Comparison of ENCODE assay signal across 12 cellular contexts in genomic region chr3:66236281-66236680, GRCh38. TPM values are rescaled to one million over a fixed set of nuclear protein-coding genes. Genes with fewer than 3 reads are reported as not detected.
DNase-seq lines count a peak whose midpoint lies in the region; ATAC-seq and TF ChIP-seq lines count a peak whose summit lies in the region.
"Had no signal": no experiment of that assay in that cellular context is flagged by ENCODE, and none has a peak within 500 bp of the region (broad histone marks: within the 10 kb centered on the region; RNA-seq: fewer than 3 reads in every experiment).

No MANE protein-coding gene starts in this region.

- no peak overlapping the region for H3K14ac ChIP-seq in mesenchymal stem cell (ENCODE audit: low read length in 2 of 2)

- DNase-seq in EH (ENCODE audit: low read depth) = peak; percentile 13
- peak; percentile 17 to 44 for DNase-seq in Kasumi-1 (lab: John Stamatoyannopoulos, UW)
- peak; percentile 10 for DNase-seq in astrocyte of the spinal cord (ENCODE audit: low read depth, low spot score)
- peak; percentile 12 for DNase-seq in mesenchymal stem cell
- DNase-seq in cerebellum (ENCODE audit: low spot score) = no peak
- no peak for DNase-seq in sciatic nerve (ENCODE audit: low spot score)
- no peak for DNase-seq in activated naive CD4-positive, alpha-beta T cell treated with Interleukin-2 at 50 U/mL for 16 hours
- DNase-seq in stimulated activated CD4-positive, alpha-beta T cell treated with anti-CD3 and anti-CD28 coated beads, Interleukin-4, amount 100 ng/mL, for 4 hours = no peak
- DNase-seq: activated naive CD8-positive, alpha-beta T cell treated with anti-CD3 and anti-CD28 coated beads, Interleukin-2, amount 50 U/mL, for 24 hours; effector memory CD4-positive, alpha-beta T cell; hypothalamus; NCI-H524 had no signal

- in situ Hi-C loops in astrocyte of the spinal cord (cut with HindIII; ENCODE audit: low sequenced_read_pairs) = no loop called here

- no peak overlapping the region for H3K23ac ChIP-seq in mesenchymal stem cell (ENCODE audit: low read length in 2 of 2)

- H2BK5ac ChIP-seq in mesenchymal stem cell (ENCODE audit: low read depth, low read length, poor library complexity, severe bottlenecking) = no peak overlapping the region

- H3K79me1 ChIP-seq in mesenchymal stem cell (replicated peaks; ENCODE audit: low read length, poor library complexity, severe bottlenecking) = peaks cover 20% of the 10 kb centered on the region

- H2BK12ac ChIP-seq in mesenchymal stem cell (ENCODE audit: low read length in 2 of 2) = no peak overlapping the region

- H3K4ac ChIP-seq in mesenchymal stem cell (ENCODE audit: low read depth in 1 of 2, low read length in 2 of 2) = no peak overlapping the region

- H4K91ac ChIP-seq in mesenchymal stem cell (ENCODE audit: low read length) = no peak overlapping the region

- H2AFZ ChIP-seq in mesenchymal stem cell (ENCODE audit: low read depth, low read length) = no peak overlapping the region

- ATAC-seq in sciatic nerve = no peak
- ATAC-seq: activated naive CD8-positive, alpha-beta T cell treated with anti-CD3 and anti-CD28 coated beads, Interleukin-2, amount 50 U/mL, for 24 hours had no signal

- H3K4me3 ChIP-seq in astrocyte of the spinal cord (ENCODE audit: low read depth, low read length) = no peak overlapping the region
- no peak overlapping the region for H3K4me3 ChIP-seq in mesenchymal stem cell (ENCODE audit: insufficient read depth in 1 of 2, low read depth in 1 of 2, low read length in 2 of 2)

- H3K18ac ChIP-seq in mesenchymal stem cell (ENCODE audit: low read depth in 1 of 2, low read length in 2 of 2) = no peak overlapping the region

- H3K9ac ChIP-seq in mesenchymal stem cell (ENCODE audit: low read length) = no peak overlapping the region

- 92% methylated on average over 3 of the region's 5 CpGs for WGBS in mesenchymal stem cell

- intact Hi-C loops in sciatic nerve (cut with DNase I) = no loop called here

- H3K36me3 ChIP-seq in mesenchymal stem cell (ENCODE audit: control insufficient read depth in 1 of 2, insufficient read depth in 2 of 2, low read depth in 1 of 2, low read length in 2 of 2) = peaks cover 4 to 15% of the 10 kb centered on the region in 2 experiments

- H2BK15ac ChIP-seq in mesenchymal stem cell (ENCODE audit: low read depth, poor library complexity, severe bottlenecking) = no peak overlapping the region

- H4K8ac ChIP-seq in mesenchymal stem cell (ENCODE audit: low read length) = no peak overlapping the region

- no peak overlapping the region for H3K4me2 ChIP-seq in mesenchymal stem cell (ENCODE audit: low read length, poor library complexity, severe bottlenecking)

- no peak overlapping the region for H3K27ac ChIP-seq in mesenchymal stem cell (ENCODE audit: low read length, poor library complexity, severe bottlenecking)

- H2BK120ac ChIP-seq in mesenchymal stem cell (ENCODE audit: low read depth, low read length) = no peak overlapping the region

- peaks cover 24% of the 10 kb centered on the region for H3K9me3 ChIP-seq in mesenchymal stem cell (ENCODE audit: control insufficient read depth, low read length)

- no peak overlapping the region for H2AK5ac ChIP-seq in mesenchymal stem cell (ENCODE audit: low read length, severe bottlenecking)

- H3K4me1 ChIP-seq in mesenchymal stem cell (ENCODE audit: control insufficient read depth, insufficient read depth, low read depth, low read length) = no peaks in the 10 kb centered on the region

- no peaks in the 10 kb centered on the region for H3K27me3 ChIP-seq in mesenchymal stem cell (ENCODE audit: control insufficient read depth in 1 of 2, insufficient read depth in 1 of 2, low read length in 2 of 2)

- TF ChIP-seq CTCF in astrocyte of the spinal cord (IDR thresholded peaks at IDR 0.05; ENCODE audit: low read depth, low read length) = peak; percentile 40

RNA-seq across cellular contexts. Expression of gene SLC25A26, which starts 15.5 kb away (rescaled TPM):
- polyA plus RNA-seq in mesenchymal stem cell (2013, experiment 1 of 2) = 8.6 TPM
- polyA plus RNA-seq in mesenchymal stem cell (2013, experiment 2 of 2) = 8.6 TPM
- 11.5 TPM for total RNA-seq in cerebellum
- total RNA-seq in sciatic nerve = 16.4 TPM

Comparison
In these comparisons a context has a peak if more than half of its experiments do, and no peak if none do; other contexts are left out.
1. DNase-seq: peak in EH (single experiment), Kasumi-1 (2 of 2), astrocyte of the spinal cord (single experiment) and mesenchymal stem cell (single experiment); none in cerebellum (single experiment), sciatic nerve (single experiment), activated naive CD4-positive, alpha-beta T cell treated with Interleukin-2 at 50 U/mL for 16 hours (single experiment) and stimulated activated CD4-positive, alpha-beta T cell treated with anti-CD3 and anti-CD28 coated beads, Interleukin-4, amount 100 ng/mL, for 4 hours (0 of 2).